8 cellular contexts compared by ENCODE assay signal in the genomic region with DNA sequence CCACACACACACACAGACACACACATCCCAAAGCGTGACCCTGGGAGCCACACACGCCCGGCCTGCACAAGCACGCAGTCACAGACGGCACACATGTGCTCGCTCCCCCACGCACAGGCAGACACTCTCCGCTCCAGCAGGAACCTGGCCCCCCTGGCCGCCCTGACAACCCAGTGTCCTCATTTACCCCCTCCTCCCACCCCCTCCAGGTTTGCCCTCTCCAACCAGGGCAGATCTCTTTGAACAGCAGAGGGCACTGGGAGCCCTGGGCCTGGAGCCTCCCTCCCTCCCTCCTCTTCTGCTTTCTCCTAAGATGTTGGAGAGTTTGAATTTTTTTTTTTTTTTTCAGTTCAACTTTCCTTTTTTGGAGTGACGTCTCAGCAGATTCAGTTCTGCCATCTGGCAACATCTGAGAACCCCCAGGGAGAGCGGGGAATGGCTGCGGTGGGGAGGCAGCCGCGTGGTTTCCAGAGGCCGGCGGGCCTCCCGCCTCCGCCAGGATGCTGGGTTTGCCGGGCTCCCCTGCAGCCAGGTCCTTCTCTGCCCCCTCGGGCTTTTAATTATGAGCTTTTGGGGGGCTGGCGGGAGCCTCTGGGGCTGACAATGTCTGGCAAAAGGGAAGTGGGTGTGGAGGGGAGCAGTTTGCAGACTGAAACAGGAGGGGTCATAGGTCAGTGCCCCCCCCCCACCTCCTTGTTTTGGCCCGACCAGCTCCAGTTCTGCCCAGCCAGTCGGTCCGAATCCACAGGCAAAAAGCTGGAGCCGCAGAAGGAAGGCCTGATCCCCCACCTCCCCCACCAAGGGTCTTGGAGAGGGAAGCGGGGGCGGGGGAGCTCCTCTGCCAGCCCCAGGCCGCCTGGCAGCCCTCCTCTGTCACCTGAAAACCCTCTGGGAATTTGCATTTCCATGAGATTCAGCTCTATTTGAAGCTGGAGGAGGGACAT. TPM values are rescaled to one million over a fixed set of nuclear protein-coding genes. Genes with fewer than 3 reads are reported as not detected.
DNase-seq lines count a peak whose midpoint lies in the region; ATAC-seq and TF ChIP-seq lines count a peak whose summit lies in the region.

No MANE protein-coding gene starts in this region.

- WGBS in urinary bladder, result 20% methylated on average over 28 of the region's 28 CpGs

- no peaks in the 10 kb centered on the region for H3K36me3 ChIP-seq in urinary bladder (ENCODE audit: insufficient read depth)

- no peak overlapping the region for H3K4me3 ChIP-seq in fibroblast of mammary gland (ENCODE audit: control insufficient read depth, low read depth, low read length)
- H3K4me3 ChIP-seq in urinary bladder (ENCODE audit: low read depth, low read length), result no peak overlapping the region

- H3K27ac ChIP-seq in VCaP (peak overlapping the region; percentile 98), urinary bladder (ENCODE audit: low read depth) (peak overlapping the region; percentile 48)

- peak; percentile 84 for DNase-seq in AG08396 (ENCODE audit: low spot score)
- peak; percentile 80 for DNase-seq in GM10266 (ENCODE audit: extremely low spot score)
- DNase-seq in M059J (ENCODE audit: low read depth), result peak; percentile 87
- peak; percentile 97 for DNase-seq in fibroblast of mammary gland (ENCODE audit: low read depth)
- peak; percentile 92 for DNase-seq in myocyte (ENCODE audit: low read depth)

- ATAC-seq in GM21447 (IDR thresholded peaks at IDR 0.05; ENCODE audit: unreplicated experiment), result no peak

- peak; percentile 31 for TF ChIP-seq CTCF in GM10266 (IDR thresholded peaks at IDR 0.05; ENCODE audit: control insufficient read depth, insufficient read depth, low read depth, missing control alignments)
- peak; percentile 80 for TF ChIP-seq CTCF in VCaP (conservative IDR thresholded peaks at IDR 0.05)
- TF ChIP-seq CTCF in fibroblast of mammary gland (conservative IDR thresholded peaks at IDR 0.05; ENCODE audit: control insufficient read depth, insufficient read depth, low read depth, low read length), result peak; percentile 65

- peaks cover 5% of the 10 kb centered on the region for H3K4me1 ChIP-seq in urinary bladder (ENCODE audit: insufficient read depth)

RNA-seq across cellular contexts. Expression of gene NCOR2, which starts 1.3 kb away (rescaled TPM):
- total RNA-seq in M059J (2014; rRNA removed; shearing (Covaris generic)), result 16.5 and 54.8 TPM in 2 replicates
- total RNA-seq in myocyte (61.4 and 98.9 TPM in 2 replicates), urinary bladder (46.8 TPM)
- 165 TPM for polyA plus RNA-seq in myocyte (2012)
- 105 TPM for polyA plus RNA-seq in urinary bladder
